21 cellular contexts compared by ENCODE assay signal in the genomic region with DNA sequence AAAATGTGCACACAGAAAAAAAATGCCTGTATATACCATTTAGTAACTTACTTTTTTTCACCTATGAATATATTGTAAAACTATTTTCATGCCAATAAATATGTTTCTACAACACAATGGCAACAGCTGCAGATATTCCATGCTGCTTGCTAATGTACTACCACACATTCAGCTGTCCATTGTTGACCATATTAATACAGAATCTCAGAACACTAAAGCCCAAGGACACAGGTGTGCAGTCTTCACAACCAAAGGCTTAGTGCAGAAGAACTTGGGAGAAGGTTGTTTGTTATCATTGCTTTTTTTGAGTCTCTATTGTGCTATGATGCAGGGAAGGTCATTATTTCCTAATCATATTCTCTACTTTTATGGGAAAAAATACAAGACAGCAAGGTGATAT.
"Had no signal": no experiment of that assay in that cellular context is flagged by ENCODE, and none has a peak within 500 bp of the region (broad histone marks: within the 10 kb centered on the region; RNA-seq: fewer than 3 reads in every experiment).

No MANE protein-coding gene starts in this region.

- H3K4me3 ChIP-seq: colonic mucosa, esophagus squamous epithelium, gastrocnemius medialis, heart right ventricle, left lung, lower lobe of right lung, mucosa of descending colon had no signal

- ATAC-seq: effector memory CD8-positive, alpha-beta T cell; esophagus mucosa; gastrocnemius medialis; heart right ventricle; left cardiac atrium; left lung; left ventricle myocardium superior; lower lobe of right lung; mucosa of descending colon had no signal

- DNase-seq: colonic mucosa; cortex of kidney; effector CD8-positive, alpha-beta T cell; effector memory CD8-positive, alpha-beta T cell; endodermal cell; erythroblast; esophagus squamous epithelium; foreskin fibroblast; foreskin melanocyte; gastrocnemius medialis; glutamatergic neuron; head of caudate nucleus; heart right ventricle; hippocampal formation; left cardiac atrium; left lung; left ventricle myocardium superior; lower lobe of right lung; mesenchymal stem cell; mucosa of descending colon had no signal
